Comparison of ENCODE assay signal across 1 cellular context in genomic region chr12:78403681-78404080, GRCh38.
TF ChIP-seq lines count a peak whose summit lies in the region.

No MANE protein-coding gene starts in this region.

TF ChIP-seq in IMR-90, 13 proteins besides CTCF, POLR2A, EP300 and RAD21:
- TF ChIP-seq USF2 (IDR thresholded peaks at IDR 0.05; ENCODE audit: low read depth, low read length) (no peak), FOS (IDR thresholded peaks at IDR 0.05; ENCODE audit: low read depth, low read length) (no peak), MAFK (IDR thresholded peaks at IDR 0.05; ENCODE audit: low read depth, low read length) (no peak), CHD1 (IDR thresholded peaks at IDR 0.05; ENCODE audit: low read depth, low read length) (no peak), NFE2L2 (IDR thresholded peaks at IDR 0.05; ENCODE audit: low read depth, low read length) (no peak), RCOR1 (IDR thresholded peaks at IDR 0.05; ENCODE audit: insufficient replicate concordance, low read length) (no peak), ELK1 (IDR thresholded peaks at IDR 0.05; ENCODE audit: borderline replicate concordance, low read depth, low read length) (no peak), MAZ (IDR thresholded peaks at IDR 0.05; ENCODE audit: borderline replicate concordance, low read depth, low read length) (no peak), RFX5 (IDR thresholded peaks at IDR 0.05; ENCODE audit: low read depth, low read length) (no peak), MXI1 (IDR thresholded peaks at IDR 0.05; ENCODE audit: borderline replicate concordance, low read depth, low read length) (no peak), CEBPB (IDR thresholded peaks at IDR 0.05; ENCODE audit: low read depth, low read length) (no peak)
